ENCODE assay signal across 19 cellular contexts in genomic region chr1:246058478-246058877, GRCh38.
"Had no signal": no experiment of that assay in that cellular context is flagged by ENCODE, and none has a peak within 500 bp of the region (broad histone marks: within the 10 kb centered on the region; RNA-seq: fewer than 3 reads in every experiment).

No MANE protein-coding gene starts in this region.

- H3K36me3 ChIP-seq: left lung, sigmoid colon, thyroid gland, upper lobe of right lung had no signal

- H3K27ac ChIP-seq: left lung, sigmoid colon, thyroid gland, upper lobe of right lung had no signal

- ATAC-seq: activated CD8-positive, alpha-beta memory T cell treated with anti-CD3 and anti-CD28 coated beads, Interleukin-2, amount 10 ng/mL, durations not matched to agents 7 days and 5 days; activated CD8-positive, alpha-beta T cell treated with anti-CD3 and anti-CD28 coated beads for 36 hours; esophagus mucosa; left lung; natural killer cell; upper lobe of right lung had no signal

- H3K27me3 ChIP-seq: left lung, sigmoid colon, thyroid gland, upper lobe of right lung had no signal

- H3K4me1 ChIP-seq: left lung, sigmoid colon, upper lobe of right lung had no signal

- H3K4me3 ChIP-seq: left lung, lung, sigmoid colon, thyroid gland, upper lobe of right lung had no signal

- H3K9me3 ChIP-seq: sigmoid colon, thyroid gland, upper lobe of right lung had no signal

- DNase-seq: activated CD4-positive, alpha-beta T cell treated with anti-CD3 and anti-CD28 coated beads, Interleukin-2, amount 10 ng/mL, durations not matched to agents 24 days and 14 days; activated CD8-positive, alpha-beta memory T cell treated with anti-CD3 and anti-CD28 coated beads, Interleukin-2, amount 10 ng/mL, durations not matched to agents 7 days and 5 days; activated CD8-positive, alpha-beta T cell treated with anti-CD3 and anti-CD28 coated beads for 36 hours; activated gamma-delta T cell; activated T-cell treated with anti-CD3 and anti-CD28 coated beads for 4 hours; aorta; caudate nucleus; effector memory CD4-positive, alpha-beta T cell; foreskin fibroblast; kidney; left lung; natural killer cell; sigmoid colon; stimulated activated CD4-positive, alpha-beta T cell treated with anti-CD3 and anti-CD28 coated beads, Interleukin-4, amount 100 ng/mL, for 1 hour; stimulated activated naive CD4-positive, alpha-beta T cell treated with Interleukin-2 at 50 U/mL for 16 hours; thyroid gland; upper lobe of right lung had no signal
